In the genomic region with DNA sequence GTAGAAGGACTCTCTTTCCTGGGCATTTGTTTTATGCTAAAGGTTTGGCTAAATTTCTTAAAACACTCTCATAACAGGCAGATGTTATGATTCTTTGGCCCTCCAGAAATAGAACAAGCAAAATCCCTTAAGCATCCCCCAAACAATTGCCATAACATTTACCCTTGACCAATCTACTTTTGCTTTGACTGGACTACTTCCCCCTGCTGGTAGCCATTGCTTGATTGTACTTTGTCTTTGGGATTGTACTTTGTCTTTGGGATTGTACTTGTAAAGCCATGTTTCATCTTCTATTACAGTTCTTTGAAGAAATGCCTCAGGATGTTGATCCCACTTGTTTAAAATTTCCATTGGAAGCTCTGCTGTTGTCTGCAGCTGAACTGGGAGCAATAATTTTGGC, we compare ENCODE assay signal across 28 cellular contexts. TPM values are rescaled to one million over a fixed set of nuclear protein-coding genes. Genes with fewer than 3 reads are reported as not detected.
DNase-seq lines count a peak whose midpoint lies in the region; FAIRE-seq and TF ChIP-seq lines count a peak whose summit lies in the region.
"Had no signal": no experiment of that assay in that cellular context is flagged by ENCODE, and none has a peak within 500 bp of the region (broad histone marks: within the 10 kb centered on the region; RNA-seq: fewer than 3 reads in every experiment).

No MANE protein-coding gene starts in this region.

- H3K36me3 ChIP-seq in BE2C, result no peaks in the 10 kb centered on the region
- H3K36me3 ChIP-seq: HAP-1, thoracic aorta had no signal

- H3K4me1 ChIP-seq in BE2C, result no peaks in the 10 kb centered on the region
- H3K4me1 ChIP-seq: HAP-1 had no signal

- H3K9me3 ChIP-seq in BE2C, result no peaks in the 10 kb centered on the region
- H3K9me3 ChIP-seq: HAP-1, thoracic aorta had no signal

- H3K4me3 ChIP-seq in BE2C (ENCODE audit: low read depth, low read length) (no peak overlapping the region), epithelial cell of proximal tubule (ENCODE audit: low read depth, low read length) (no peak overlapping the region)
- H3K4me3 ChIP-seq: dorsolateral prefrontal cortex, HAP-1, thoracic aorta had no signal

- no peak for DNase-seq in BE2C
- DNase-seq in GM13977 (ENCODE audit: low spot score), result no peak
- peak; percentile 29 for DNase-seq in OCI-M1 (lab: John Stamatoyannopoulos, UW)
- DNase-seq in epithelial cell of proximal tubule (ENCODE audit: low read depth), result no peak
- DNase-seq in DMS153 (lab: John Stamatoyannopoulos, UW), result no peak
- DNase-seq in RPMI8226, result no peak
- DNase-seq in HEK293T (ENCODE audit: extremely low spot score), result no peak
- no peak for DNase-seq in D721Med (ENCODE audit: insufficient read length, low spot score)
- DNase-seq: activated CD4-positive, alpha-beta memory T cell treated with anti-CD3 and anti-CD28 coated beads, Interleukin-2, amount 10 ng/mL, durations not matched to agents 7 days and 5 days; activated naive CD4-positive, alpha-beta T cell; activated T-cell treated with anti-CD3 and anti-CD28 coated beads for 4 hours; amniotic stem cell; caudate nucleus; DMS 273 treated with DMSO at 0.1 percent for 48 hours; dorsolateral prefrontal cortex; GDM1; NCI-H1694 treated with DMSO at 0.1 percent for 48 hours; NCI-H2227 treated with DMSO at 0.1 percent for 48 hours; NCI-H82; right cardiac atrium had no signal

- CTCF ChIA-PET in HEK293T (lab: Yijun Ruan, JAX), result no interaction called here

- TF ChIP-seq CTCF in BE2C (IDR thresholded peaks at IDR 0.05; ENCODE audit: low read depth, low read length), result peak; percentile 31; the same call in 1 of the 2 replicates
- peak; percentile 13 for TF ChIP-seq CTCF in GM13977 (IDR thresholded peaks at IDR 0.05; ENCODE audit: extremely low read depth, insufficient read depth, missing control alignments)
- TF ChIP-seq CTCF in epithelial cell of proximal tubule (conservative IDR thresholded peaks at IDR 0.05; ENCODE audit: low read depth, low read length), result peak; percentile 49
- no peak for TF ChIP-seq CTCF in D721Med (IDR thresholded peaks at IDR 0.05; ENCODE audit: insufficient read depth, missing control alignments)

- in situ Hi-C loops in GM13977 (cut with MboI; ENCODE audit: low pct_unique_long_range_greater_than_20kb, low sequenced_read_pairs, unreplicated experiment), result no loop called here

- FAIRE-seq in D721Med (lab: Jason Lieb, UNC), result no peak
- FAIRE-seq: RCC 7860 had no signal

- POLR2A ChIA-PET in HEK293T (lab: Yijun Ruan, JAX), result no interaction called here

- no peaks in the 10 kb centered on the region for H3K27me3 ChIP-seq in BE2C

TF ChIP-seq in HEK293T, 16 proteins besides CTCF, POLR2A, EP300 and RAD21:
- TF ChIP-seq FOXM1 (IDR thresholded peaks at IDR 0.05; ENCODE audit: borderline replicate concordance), result no peak
- TF ChIP-seq LEF1 (IDR thresholded peaks at IDR 0.05; ENCODE audit: borderline replicate concordance), result no peak
- TF ChIP-seq TARDBP (IDR thresholded peaks at IDR 0.05), result no peak
- no peak for TF ChIP-seq ZNF384 (IDR thresholded peaks at IDR 0.05)
- no peak for TF ChIP-seq FOXA1 (IDR thresholded peaks at IDR 0.05)
- TF ChIP-seq FOXK2 (IDR thresholded peaks at IDR 0.05), result no peak
- no peak for TF ChIP-seq L3MBTL2 (conservative IDR thresholded peaks at IDR 0.05)
- TF ChIP-seq CTBP1 (IDR thresholded peaks at IDR 0.05; ENCODE audit: borderline replicate concordance), result no peak
- no peak for TF ChIP-seq ELF4 (IDR thresholded peaks at IDR 0.05)
- TF ChIP-seq NFRKB (IDR thresholded peaks at IDR 0.05), result no peak
- no peak for TF ChIP-seq ARNT (IDR thresholded peaks at IDR 0.05)
- no peak for TF ChIP-seq HDGF (IDR thresholded peaks at IDR 0.05; ENCODE audit: borderline replicate concordance)

RNA-seq across cellular contexts. Expression of a gene that starts 53.3 kb away (rescaled TPM):
- not detected for polyA plus RNA-seq in BE2C (2012; ENCODE audit: insufficient read depth, insufficient read length, low read depth)
- total RNA-seq in epithelial cell of proximal tubule, result not detected in 2 replicates
- total RNA-seq: activated CD4-positive, alpha-beta memory T cell treated with anti-CD3 and anti-CD28 coated beads, Interleukin-2, amount 10 ng/mL, durations not matched to agents 7 days and 5 days; esophagus mucosa; kidney epithelial cell; lung microvascular endothelial cell; M059J; osteoblast; thoracic aorta had no signal

RNA-seq across cellular contexts. Expression of a gene that starts 59.5 kb away (rescaled TPM):
- polyA plus RNA-seq in BE2C (2012; ENCODE audit: insufficient read depth, insufficient read length, low read depth), result not detected
- total RNA-seq in epithelial cell of proximal tubule, result 0.35 and 0.51 TPM in 2 replicates
- total RNA-seq: activated CD4-positive, alpha-beta memory T cell treated with anti-CD3 and anti-CD28 coated beads, Interleukin-2, amount 10 ng/mL, durations not matched to agents 7 days and 5 days; lung microvascular endothelial cell; thoracic aorta had no signal
